8 cellular contexts compared by ENCODE assay signal in genomic region chr1:170074250-170075157, GRCh38. TPM values are rescaled to one million over a fixed set of nuclear protein-coding genes. Genes with fewer than 3 reads are reported as not detected.
DNase-seq lines count a peak whose midpoint lies in the region; ATAC-seq, FAIRE-seq and TF ChIP-seq lines count a peak whose summit lies in the region.

Gene KIFAP3, minus strand, starts transcription at chr1:170074695. Its CDS starts 228 bp downstream, at chr1:170074467.

- intact Hi-C loops in activated CD4-positive, alpha-beta T cell treated with anti-CD3 and anti-CD28 coated beads, Interleukin-2, amount 10 ng/mL, durations not matched to agents 24 days and 14 days (cut with micrococcal nuclease): loop anchor here (1.0 to 10.0 kb wide), 7 partner anchors 147 to 590 kb away; partner anchors contain the start of genes GORAB, SCYL3 and SLC19A2
- intact Hi-C loops in left colon (cut with DNase I, micrococcal nuclease): no loop called here

- H3K36me3 ChIP-seq in BJ (ENCODE audit: control insufficient read depth, insufficient read depth, low read length): no peaks in the 10 kb centered on the region

- peaks cover 5% of the 10 kb centered on the region for H3K36me3 Mint-ChIP-seq in activated CD4-positive, alpha-beta T cell treated with anti-CD3 and anti-CD28 coated beads, Interleukin-2, amount 10 ng/mL, durations not matched to agents 24 days and 14 days (ENCODE audit: low read depth)

- DNase-seq in BJ (ENCODE audit: low read depth) (peak; percentile 92), GM19239 (ENCODE audit: insufficient read length, low spot score) (peak; percentile 67), NCI-H526 (lab: John Stamatoyannopoulos, UW) (peak; percentile 99 to 100), coronary artery (ENCODE audit: low spot score) (peak; percentile 99), left colon (peak; percentile 97 to 98)
- DNase-seq in activated CD4-positive, alpha-beta T cell treated with anti-CD3 and anti-CD28 coated beads, Interleukin-2, amount 10 ng/mL, durations not matched to agents 24 days and 14 days: peak; percentile 99
- peak; percentile 95 for DNase-seq in stimulated activated CD4-positive, alpha-beta T cell treated with anti-CD3 and anti-CD28 coated beads, Interleukin-2, amount 100 ng/mL, for 24 hours

- TF ChIP-seq CTCF in BJ (IDR thresholded peaks at IDR 0.05; ENCODE audit: insufficient read depth, low read depth, low read length): peak; percentile 63
- no peak for TF ChIP-seq CTCF in coronary artery (IDR thresholded peaks at IDR 0.05)

- peak within 1 kb of the TSS; percentile 91 for H3K4me3 Mint-ChIP-seq in activated CD4-positive, alpha-beta T cell treated with anti-CD3 and anti-CD28 coated beads, Interleukin-2, amount 10 ng/mL, durations not matched to agents 24 days and 14 days

- no peaks in the 10 kb centered on the region for H3K27me3 ChIP-seq in BJ (ENCODE audit: control insufficient read depth, insufficient read depth, low read length)

- H3K4me3 ChIP-seq in BJ (ENCODE audit: low read depth, low read length) (peak within 1 kb of the TSS; percentile 75), coronary artery (peak within 1 kb of the TSS; percentile 89)

- POLR2A ChIA-PET in BJ (lab: Charles Lee): no interaction called here

- CTCF ChIA-PET in BJ (lab: Yijun Ruan, JAX): interaction anchor here (0.9 to 1.4 kb wide), 5 partner anchors 11 to 175 kb away, joined by 3 to 6 read pairs (median 4); no protein-coding TSS in a partner anchor

- ATAC-seq in HG03460 (IDR thresholded peaks at IDR 0.05; ENCODE audit: unreplicated experiment) (peak; percentile 97), left colon (peak; percentile 98)

- peaks cover 5% of the 10 kb centered on the region for H3K9me3 Mint-ChIP-seq in activated CD4-positive, alpha-beta T cell treated with anti-CD3 and anti-CD28 coated beads, Interleukin-2, amount 10 ng/mL, durations not matched to agents 24 days and 14 days

- peaks cover 38% of the 10 kb centered on the region for H3K4me1 Mint-ChIP-seq in activated CD4-positive, alpha-beta T cell treated with anti-CD3 and anti-CD28 coated beads, Interleukin-2, amount 10 ng/mL, durations not matched to agents 24 days and 14 days

- H3K27me3 Mint-ChIP-seq in activated CD4-positive, alpha-beta T cell treated with anti-CD3 and anti-CD28 coated beads, Interleukin-2, amount 10 ng/mL, durations not matched to agents 24 days and 14 days: peaks cover 2% of the 10 kb centered on the region

- H3K27ac Mint-ChIP-seq in activated CD4-positive, alpha-beta T cell treated with anti-CD3 and anti-CD28 coated beads, Interleukin-2, amount 10 ng/mL, durations not matched to agents 24 days and 14 days: peak within 1 kb of the TSS; percentile 93

- peak within 1 kb of the TSS; percentile 84 to 91 for H3K27ac ChIP-seq in coronary artery

- FAIRE-seq in GM19239 (lab: Jason Lieb, UNC): peak; percentile 97

RNA-seq across cellular contexts. Expression of gene KIFAP3, which starts in this region (rescaled TPM):
- 6.1 and 13.8 TPM in 2 replicates for polyA plus RNA-seq in BJ (2011; rRNA removed)
- polyA minus RNA-seq in BJ (2011; rRNA and poly(A)+ RNA removed): 6.6 and 10.5 TPM in 2 replicates
- total RNA-seq in activated CD4-positive, alpha-beta T cell treated with anti-CD3 and anti-CD28 coated beads, Interleukin-2, amount 10 ng/mL, durations not matched to agents 24 days and 14 days: 11.9 and 12.8 TPM in 2 replicates
- total RNA-seq in left colon: 10 to 100 TPM; 20.6 to 38.2 TPM

Comparison
In these comparisons a context has a peak if more than half of its experiments do, and no peak if none do; other contexts are left out.
1. Peak in every context shown above with its lines: DNase-seq, ATAC-seq, H3K4me3 ChIP-seq and H3K27ac ChIP-seq.